Comparison of ENCODE assay signal across 12 cellular contexts in the genomic region with DNA sequence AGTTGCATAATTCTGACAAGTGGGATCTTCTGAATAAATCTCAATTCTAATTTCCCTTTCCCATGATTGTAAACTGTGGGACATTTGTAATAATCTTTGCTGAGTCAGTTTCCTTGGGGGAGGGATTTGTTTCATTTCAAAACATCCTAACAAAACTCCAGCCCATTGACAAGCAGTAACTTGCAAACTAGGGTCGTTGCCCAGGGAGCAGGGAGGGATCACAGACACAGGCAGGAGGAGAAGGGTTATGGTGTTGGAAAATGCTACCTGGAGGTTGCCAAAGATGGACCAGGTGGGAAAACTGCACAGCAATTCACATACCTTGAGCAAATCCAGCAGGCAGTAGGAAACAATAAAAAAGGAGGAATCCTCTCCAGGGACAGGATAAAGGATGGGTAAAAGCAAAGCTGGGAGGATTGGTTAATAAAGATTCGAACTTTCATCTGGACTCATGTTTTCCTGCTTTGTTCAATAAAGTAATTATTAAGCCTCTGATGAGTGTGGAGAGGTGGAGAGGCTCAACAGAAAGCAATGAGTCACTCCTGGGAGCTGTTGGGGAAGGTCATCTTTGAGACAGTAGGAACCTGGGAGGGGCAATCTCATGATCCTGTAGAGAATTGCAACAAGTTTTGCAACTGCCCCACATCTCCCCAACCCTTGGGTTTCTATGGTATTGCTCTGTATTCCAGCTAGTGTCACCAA.
DNase-seq lines count a peak whose midpoint lies in the region; ATAC-seq and TF ChIP-seq lines count a peak whose summit lies in the region.
"Had no signal": no experiment of that assay in that cellular context is flagged by ENCODE, and none has a peak within 500 bp of the region (broad histone marks: within the 10 kb centered on the region; RNA-seq: fewer than 3 reads in every experiment).

No MANE protein-coding gene starts in this region.

- H3K4me1 Mint-ChIP-seq in CD4-positive, alpha-beta memory T cell: no peaks in the 10 kb centered on the region

- peak overlapping the region in 1 of 2 experiments; percentile 46; a peak in 1 of 4 replicates for H4K8ac ChIP-seq in IMR-90 (ENCODE audit: low read depth in 2 of 2, low read length in 2 of 2)

- peak overlapping the region; percentile 17 for H3K14ac ChIP-seq in IMR-90 (replicated peaks; ENCODE audit: low read depth, low read length)

- no peak overlapping the region for H3K27ac Mint-ChIP-seq in CD4-positive, alpha-beta memory T cell

- no peak overlapping the region for H2BK5ac ChIP-seq in IMR-90 (ENCODE audit: low read depth, low read length, poor library complexity, severe bottlenecking)

- H2BK20ac ChIP-seq in IMR-90 (ENCODE audit: low read depth, low read length): peak overlapping the region; percentile 72

- H2AK9ac ChIP-seq in IMR-90 (replicated peaks; ENCODE audit: low read depth, low read length, poor library complexity): no peak overlapping the region

- TF ChIP-seq CTCF in IMR-90 (conservative IDR thresholded peaks at IDR 0.05; ENCODE audit: low read depth, low read length): no peak

- H3K27me3 ChIP-seq in IMR-90 (ENCODE audit: control insufficient read depth, insufficient read depth, low read length): peaks cover 2% of the 10 kb centered on the region; the same call in 1 of the 2 replicates
- no peaks in the 10 kb centered on the region for H3K27me3 ChIP-seq in CD4-positive, alpha-beta memory T cell (ENCODE audit: insufficient read depth, low read length)

- peak overlapping the region; percentile 17; the same call in 1 of the 2 replicates for H3K27ac ChIP-seq in IMR-90 (ENCODE audit: insufficient read depth, low read length)
- H3K27ac ChIP-seq in CD4-positive, alpha-beta memory T cell (ENCODE audit: low read depth, low read length): no peak overlapping the region
- H3K27ac ChIP-seq: KMS-11, thoracic aorta, VCaP had no signal

- H3K18ac ChIP-seq in IMR-90 (ENCODE audit: low read depth, low read length): peak overlapping the region; percentile 73; the same call in 1 of the 2 replicates

- POLR2A ChIA-PET in IMR-90 (lab: Charles Lee; ENCODE audit: unreplicated experiment): no interaction called here
- POLR2A ChIA-PET in CD4-positive, alpha-beta memory T cell (lab: Charles Lee; ENCODE audit: partially characterized antibody): no interaction called here

- H2BK120ac ChIP-seq in IMR-90 (ENCODE audit: low read depth, low read length): peak overlapping the region; percentile 42; the same call in 1 of the 2 replicates

- no peak overlapping the region for H3K4me3 Mint-ChIP-seq in CD4-positive, alpha-beta memory T cell

- BruUV-seq in IMR-90 (replicated peaks; lab: Mats Ljungman, UMichigan): no TSS peak

- no peaks in the 10 kb centered on the region for H3K36me3 Mint-ChIP-seq in CD4-positive, alpha-beta memory T cell

- dilution Hi-C loops in IMR-90 (cut with HindIII; ENCODE audit: low sequenced_read_pairs, unreplicated experiment): no loop called here

- peak; percentile 54 for DNase-seq in ACHN
- peak; percentile 46 for DNase-seq in IMR-90
- peak; percentile 55 for DNase-seq in amniotic epithelial cell (ENCODE audit: low read depth)
- DNase-seq in kidney tubule cell (ENCODE audit: low spot score): peak; percentile 86
- DNase-seq in NCI-H446 (lab: John Stamatoyannopoulos, UW): no peak
- DNase-seq in CD4-positive, alpha-beta memory T cell: no peak
- DNase-seq in GDM1 (lab: John Stamatoyannopoulos, UW): no peak
- DNase-seq: occipital lobe had no signal

- H3K9ac ChIP-seq in IMR-90 (ENCODE audit: low read depth, low read length): no peak overlapping the region
- H3K9ac ChIP-seq: KMS-11 had no signal

- peak overlapping the region; percentile 89 for H3K4me2 ChIP-seq in IMR-90 (ENCODE audit: low read depth, low read length)
- H3K4me2 ChIP-seq: KMS-11 had no signal

- H3K4me3 ChIP-seq in IMR-90 (ENCODE audit: insufficient read depth, low read depth, low read length): no peak overlapping the region
- H3K4me3 ChIP-seq in CD4-positive, alpha-beta memory T cell (ENCODE audit: low read length in 2 of 2): no peak overlapping the region
- H3K4me3 ChIP-seq: thoracic aorta had no signal

- H3K9me3 ChIP-seq in IMR-90 (ENCODE audit: control insufficient read depth, insufficient read depth, low read length): no peaks in the 10 kb centered on the region; the same call in 1 of the 2 replicates
- no peaks in the 10 kb centered on the region for H3K9me3 ChIP-seq in CD4-positive, alpha-beta memory T cell (ENCODE audit: control insufficient read depth in 1 of 2, low read length in 2 of 2)
- H3K9me3 ChIP-seq: thoracic aorta had no signal

- peak; percentile 71 for ATAC-seq in IMR-90 (ENCODE audit: low read depth)
- ATAC-seq in HG03135 (IDR thresholded peaks at IDR 0.05; ENCODE audit: unreplicated experiment): no peak

- intact Hi-C loops in IMR-90 (cut with micrococcal nuclease): loop anchor here (2.0 kb wide), 1 partner anchor 89 kb away; no protein-coding TSS in a partner anchor
- intact Hi-C loops in CD4-positive, alpha-beta memory T cell (cut with micrococcal nuclease): no loop called here

- H2BK15ac ChIP-seq in IMR-90 (ENCODE audit: low read depth, low read length): peak overlapping the region; percentile 29; the same call in 1 of the 3 replicates

- peak overlapping the region; percentile 76; the same call in 1 of the 2 replicates for H4K91ac ChIP-seq in IMR-90 (ENCODE audit: insufficient read depth, low read depth, low read length)

- WGBS in IMR-90 (ENCODE audit: extremely low coverage in 2 of 2, insufficient read length in 1 of 2), 2 experiments: 83% methylated on average over 1 of the region's 2 CpGs; no CpG with 5 or more reads in 1 of the 2 experiments

- TF ChIP-seq POLR2A in IMR-90 (IDR thresholded peaks at IDR 0.05; ENCODE audit: low read depth, low read length): no peak

- peak overlapping the region; percentile 10; the same call in 1 of the 2 replicates for H2AK5ac ChIP-seq in IMR-90 (ENCODE audit: low read depth, low read length)

- TF ChIP-seq RAD21 in IMR-90 (IDR thresholded peaks at IDR 0.05; ENCODE audit: low read length): no peak

- H3K56ac ChIP-seq in IMR-90 (ENCODE audit: extremely low read depth, insufficient read depth, low read length): no peak overlapping the region

- peaks cover 3% of the 10 kb centered on the region; the same call in 1 of the 2 replicates for H3K9me1 ChIP-seq in IMR-90 (ENCODE audit: insufficient read depth, low read length)

- peaks cover 8% of the 10 kb centered on the region for H3K4me1 ChIP-seq in IMR-90 (ENCODE audit: control insufficient read depth, insufficient read depth, low read length)
- H3K4me1 ChIP-seq in CD4-positive, alpha-beta memory T cell (ENCODE audit: insufficient read depth, low read length): no peaks in the 10 kb centered on the region

- no peaks in the 10 kb centered on the region for H3K79me1 ChIP-seq in IMR-90 (ENCODE audit: low read depth in 1 of 2, low read length in 2 of 2)

- H3K27me3 Mint-ChIP-seq in CD4-positive, alpha-beta memory T cell: peaks cover 0 to 2% of the 10 kb centered on the region in 2 donors

- H2AFZ ChIP-seq in IMR-90 (replicated peaks; ENCODE audit: low read length, poor library complexity): peak overlapping the region; percentile 80

- no peaks in the 10 kb centered on the region for H3K36me3 ChIP-seq in IMR-90 (ENCODE audit: control insufficient read depth, insufficient read depth, low read length)
- H3K36me3 ChIP-seq in CD4-positive, alpha-beta memory T cell (ENCODE audit: insufficient read depth, low read length): no peaks in the 10 kb centered on the region
- H3K36me3 ChIP-seq: thoracic aorta had no signal

- peak overlapping the region; percentile 89 for H4K5ac ChIP-seq in IMR-90 (ENCODE audit: low read depth, low read length)

- in situ Hi-C loops in ACHN (cut with HindIII; ENCODE audit: low pct_ligation_motif_present, low pct_unique_long_range_greater_than_20kb, low sequenced_read_pairs) (no loop called here), IMR-90 (cut with MboI; ENCODE audit: low sequenced_read_pairs) (no loop called here)

- CTCF ChIA-PET in IMR-90 (lab: Yijun Ruan, JAX): no interaction called here
- CTCF ChIA-PET in CD4-positive, alpha-beta memory T cell (lab: Charles Lee; ENCODE audit: partially characterized antibody): no interaction called here

- peak overlapping the region; percentile 46; the same call in 1 of the 2 replicates for H3K4ac ChIP-seq in IMR-90 (ENCODE audit: low read depth, low read length)

- H3K9me3 Mint-ChIP-seq in CD4-positive, alpha-beta memory T cell: no peaks in the 10 kb centered on the region

- H4K20me1 ChIP-seq in IMR-90 (ENCODE audit: insufficient read depth, low read length): no peaks in the 10 kb centered on the region

- H3K23ac ChIP-seq in IMR-90 (ENCODE audit: low read depth, low read length): peak overlapping the region; percentile 29; the same call in 1 of the 2 replicates

TF ChIP-seq in IMR-90, 13 proteins besides CTCF, POLR2A, EP300 and RAD21:
- peak; percentile 45; the same call in 1 of the 2 replicates for TF ChIP-seq CEBPB (IDR thresholded peaks at IDR 0.05; ENCODE audit: low read depth, low read length)
- TF ChIP-seq RCOR1 (IDR thresholded peaks at IDR 0.05; ENCODE audit: insufficient replicate concordance, low read length): no peak
- peak; percentile 26; the same call in 1 of the 2 replicates for TF ChIP-seq NFE2L2 (IDR thresholded peaks at IDR 0.05; ENCODE audit: low read depth, low read length)
- peak; percentile 78 for TF ChIP-seq MAFK (IDR thresholded peaks at IDR 0.05; ENCODE audit: low read depth, low read length)
- TF ChIP-seq BHLHE40 (IDR thresholded peaks at IDR 0.05; ENCODE audit: low read depth, low read length): no peak
TF ChIP-seq in IMR-90: peak in this region for 3.

Comparison
In these comparisons a context has a peak if more than half of its experiments do, and no peak if none do; other contexts are left out.
1. DNase-seq: peak in ACHN (single experiment), IMR-90 (single experiment), amniotic epithelial cell (single experiment) and kidney tubule cell (single experiment); none in NCI-H446 (0 of 2), CD4-positive, alpha-beta memory T cell (0 of 5) and GDM1 (single experiment).